ENCODE assay signal across 8 cellular contexts in the genomic region with DNA sequence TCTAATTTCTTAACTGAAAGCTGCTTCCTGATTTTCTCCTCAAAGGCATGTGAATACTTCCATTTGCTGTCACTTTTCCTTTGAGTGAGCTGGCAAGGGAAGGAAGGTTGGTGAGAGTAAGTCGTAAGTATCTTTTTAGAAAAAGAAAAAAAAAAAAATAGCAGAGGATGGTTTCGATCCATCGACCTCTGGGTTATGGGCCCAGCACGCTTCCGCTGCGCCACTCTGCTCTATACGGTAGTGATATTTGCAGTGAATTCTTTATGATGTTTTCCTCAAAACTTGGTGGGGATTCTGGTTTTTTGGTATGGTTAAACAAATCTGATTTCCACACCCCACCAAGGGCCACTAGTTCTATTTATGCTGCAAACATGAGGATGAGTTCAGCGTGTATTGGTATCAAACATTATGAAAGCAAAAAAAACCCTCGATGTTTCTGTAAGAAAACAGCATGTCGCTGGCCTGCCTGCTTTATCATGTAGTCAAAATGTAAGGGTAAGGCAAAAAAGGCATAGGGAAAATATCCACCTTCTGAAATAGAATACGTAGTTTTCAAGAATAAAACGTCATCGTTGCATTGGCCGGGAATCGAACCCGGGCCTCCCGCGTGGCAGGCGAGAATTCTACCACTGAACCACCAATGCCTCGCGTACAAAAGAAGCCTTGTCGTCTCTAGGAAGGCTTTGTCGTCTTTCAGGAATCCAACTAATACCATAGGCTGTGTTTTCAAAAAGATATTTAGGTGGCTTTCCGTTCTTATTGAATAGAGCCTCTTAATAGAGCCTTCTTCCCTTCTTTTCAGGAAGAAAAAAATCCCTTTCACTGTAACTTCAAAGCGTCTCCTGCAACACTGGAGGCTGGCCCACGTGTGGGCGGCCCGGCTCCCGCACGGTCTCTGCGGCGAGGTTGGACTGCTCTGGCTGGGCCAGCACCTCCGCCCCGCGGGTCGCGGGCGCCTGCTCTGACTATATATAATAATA. TPM values are rescaled to one million over a fixed set of nuclear protein-coding genes. Genes with fewer than 3 reads are reported as not detected.
DNase-seq lines count a peak whose midpoint lies in the region; ATAC-seq and TF ChIP-seq lines count a peak whose summit lies in the region.

No MANE protein-coding gene starts in this region.

- peak overlapping the region; percentile 85 for H3K4me3 ChIP-seq in Karpas-422 (ENCODE audit: low read length)
- H3K4me3 ChIP-seq in fibroblast of villous mesenchyme (ENCODE audit: low read depth, low read length): peak overlapping the region; percentile 72
- H3K4me3 ChIP-seq in neural progenitor cell: peak overlapping the region; percentile 96

- peak overlapping the region; percentile 93 for H3K4me3 Mint-ChIP-seq in neural progenitor cell

- H3K79me2 ChIP-seq in Karpas-422 (ENCODE audit: low read length) (no peaks in the 10 kb centered on the region), neural progenitor cell (ENCODE audit: low read depth) (no peaks in the 10 kb centered on the region)

- H3K9me2 ChIP-seq in Karpas-422 (replicated peaks; ENCODE audit: insufficient read depth, low read length): no peaks in the 10 kb centered on the region

- TF ChIP-seq CTCF in fibroblast of villous mesenchyme (IDR thresholded peaks at IDR 0.05; ENCODE audit: insufficient read depth, low read depth, low read length) (no peak), neural progenitor cell (IDR thresholded peaks at IDR 0.05) (no peak)

- peaks cover 8% of the 10 kb centered on the region for H3K9me3 Mint-ChIP-seq in neural progenitor cell

- H4K20me1 ChIP-seq in Karpas-422 (ENCODE audit: insufficient read depth, low read depth, low read length) (no peaks in the 10 kb centered on the region), neural progenitor cell (ENCODE audit: low read depth) (no peaks in the 10 kb centered on the region)

- H3K4me2 ChIP-seq in Karpas-422 (ENCODE audit: low read depth, low read length, poor library complexity, severe bottlenecking) (peak overlapping the region; percentile 96), neural progenitor cell (peak overlapping the region; percentile 81)

- H3K27me3 Mint-ChIP-seq in neural progenitor cell (ENCODE audit: insufficient read depth, low read depth): peaks cover 20% of the 10 kb centered on the region

- DNase-seq in DMS53 treated with DMSO at 0.1 percent for 48 hours (lab: John Stamatoyannopoulos, UW; ENCODE audit: unreplicated experiment): peak; percentile 76
- DNase-seq in Karpas-422: peak; percentile 92
- peak; percentile 86 for DNase-seq in RPMI8226
- DNase-seq in activated gamma-delta T cell (lab: John Stamatoyannopoulos, UW): peak; percentile 56
- peak; percentile 82 for DNase-seq in fibroblast of villous mesenchyme (ENCODE audit: low read depth)
- DNase-seq in neural progenitor cell (ENCODE audit: low spot score): peak; percentile 82
- peak; percentile 53 for DNase-seq in stromal cell of bone marrow (ENCODE audit: low read depth)

- H2AFZ ChIP-seq in Karpas-422 (ENCODE audit: low read length) (peak overlapping the region; percentile 99), neural progenitor cell (replicated peaks) (peak overlapping the region; percentile 98)

- H3K9ac ChIP-seq in Karpas-422 (ENCODE audit: low read length): peak overlapping the region; percentile 80
- H3K9ac ChIP-seq in neural progenitor cell: no peak overlapping the region

- no peaks in the 10 kb centered on the region for H3K27me3 ChIP-seq in Karpas-422 (ENCODE audit: low read length)
- H3K27me3 ChIP-seq in neural progenitor cell: no peaks in the 10 kb centered on the region

- H3K9me3 ChIP-seq in Karpas-422 (ENCODE audit: low read length): no peaks in the 10 kb centered on the region
- no peaks in the 10 kb centered on the region for H3K9me3 ChIP-seq in neural progenitor cell (ENCODE audit: low read depth)

- H3K27ac ChIP-seq in Karpas-422 (ENCODE audit: low read length) (peak overlapping the region; percentile 61), neural progenitor cell (no peak overlapping the region)

- H3F3A ChIP-seq in neural progenitor cell (ENCODE audit: low read depth): peaks cover 3% of the 10 kb centered on the region

- H3K36me3 ChIP-seq in Karpas-422 (ENCODE audit: insufficient read depth, low read length) (no peaks in the 10 kb centered on the region), neural progenitor cell (no peaks in the 10 kb centered on the region)

- ATAC-seq in GM21737 (IDR thresholded peaks at IDR 0.05; ENCODE audit: unreplicated experiment): peak; percentile 55

- H3K4me1 ChIP-seq in Karpas-422 (ENCODE audit: low read length) (peaks cover 14% of the 10 kb centered on the region), neural progenitor cell (no peaks in the 10 kb centered on the region)

- H3K36me3 Mint-ChIP-seq in neural progenitor cell: peaks cover 7% of the 10 kb centered on the region

- H3K27ac Mint-ChIP-seq in neural progenitor cell: peak overlapping the region; percentile 99

- H3K4me1 Mint-ChIP-seq in neural progenitor cell: peaks cover 16% of the 10 kb centered on the region

RNA-seq across cellular contexts. Expression of a gene that starts 9.6 kb away (rescaled TPM):
- not detected in 2 replicates for total RNA-seq in Karpas-422 (2014; rRNA removed; shearing (Covaris generic); ENCODE audit: low replicate concordance)
- total RNA-seq in fibroblast of villous mesenchyme (not detected in 2 replicates), neural progenitor cell (ENCODE audit: low replicate concordance) (not detected in 2 replicates)

RNA-seq across cellular contexts. Expression of a gene that starts 54.4 kb away (rescaled TPM):
- total RNA-seq in Karpas-422 (2014; rRNA removed; shearing (Covaris generic); ENCODE audit: low replicate concordance): not detected in 2 replicates
- not detected in 2 replicates for total RNA-seq in fibroblast of villous mesenchyme
- total RNA-seq in neural progenitor cell (ENCODE audit: low replicate concordance): 0.22 TPM in 1 of 2 replicates, not detected in the other
